ENCODE assay signal across 10 cellular contexts in the genomic region with DNA sequence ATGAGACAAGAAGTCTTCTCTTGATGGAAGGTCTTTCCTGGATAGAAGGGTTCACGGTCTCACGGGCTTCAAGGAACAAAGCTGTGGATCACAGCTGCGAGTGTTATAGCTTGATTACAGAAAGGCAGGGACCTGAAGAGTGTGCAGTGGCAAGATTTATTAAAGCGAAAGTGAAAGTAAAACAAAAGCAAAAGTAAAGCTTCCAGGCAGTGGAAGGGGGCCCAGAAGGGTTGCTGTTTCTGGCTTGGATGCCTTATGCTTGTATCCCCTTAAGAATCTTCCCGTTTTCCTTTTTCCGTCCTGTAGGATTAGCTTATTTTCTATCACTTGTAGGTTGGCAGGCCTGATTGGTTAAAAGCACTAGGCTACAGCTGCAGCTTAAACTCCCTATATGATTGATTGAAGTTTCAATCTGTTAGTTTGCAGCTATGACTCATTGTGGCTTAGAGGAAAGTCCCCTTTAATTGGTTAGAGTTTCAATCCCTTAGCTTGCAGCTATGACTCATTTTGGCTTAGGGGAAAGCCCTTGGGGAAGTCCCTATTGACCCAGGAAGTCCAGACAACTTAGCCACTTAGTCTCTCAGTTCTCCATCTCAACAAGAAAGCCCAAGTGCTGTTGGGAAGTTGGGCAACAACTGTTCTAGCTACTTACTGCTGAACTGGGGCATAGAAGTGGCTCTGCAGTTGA.
DNase-seq lines count a peak whose midpoint lies in the region; ATAC-seq, FAIRE-seq and TF ChIP-seq lines count a peak whose summit lies in the region.
"Had no signal": no experiment of that assay in that cellular context is flagged by ENCODE, and none has a peak within 500 bp of the region (broad histone marks: within the 10 kb centered on the region; RNA-seq: fewer than 3 reads in every experiment).

No MANE protein-coding gene starts in this region.

- intact Hi-C loops in kidney (cut with DNase I) = no loop called here

- no peak for FAIRE-seq in kidney (lab: Jason Lieb, UNC)

- H3K9me3 ChIP-seq in DND-41 (ENCODE audit: insufficient read depth, low read length, severe bottlenecking) (no peaks in the 10 kb centered on the region), kidney (ENCODE audit: control insufficient read depth in 1 of 2, low read length in 2 of 2) (no peaks in the 10 kb centered on the region)

- H3K4me2 ChIP-seq in DND-41 (ENCODE audit: insufficient read depth, low read length) = peak overlapping the region; percentile 59

- H3K27ac ChIP-seq in DND-41 (ENCODE audit: low read length) = peak overlapping the region; percentile 84
- H3K27ac ChIP-seq in kidney (ENCODE audit: low read depth in 2 of 2, low read length in 2 of 2) = no peak overlapping the region

- H3K79me2 ChIP-seq in DND-41 (ENCODE audit: insufficient read depth, low read length) = no peaks in the 10 kb centered on the region

- no peaks in the 10 kb centered on the region for H4K20me1 ChIP-seq in DND-41 (ENCODE audit: insufficient read depth, low read length)

- DNase-seq in DND-41 = peak; percentile 45
- DNase-seq in SKM-1 (lab: John Stamatoyannopoulos, UW; ENCODE audit: unreplicated experiment) = peak; percentile 24
- no peak for DNase-seq in kidney
- DNase-seq in retina = no peak
- DNase-seq in ecto neural progenitor cell (ENCODE audit: low spot score) = no peak
- no peak for DNase-seq in activated CD8-positive, alpha-beta memory T cell treated with anti-CD3 and anti-CD28 coated beads, Interleukin-2, amount 50 U/mL, for 48 hours
- DNase-seq: NCI-H446 treated with DMSO at 0.1 percent for 48 hours; stimulated activated naive B cell treated with anti-CD40 and anti-IgM and Interleukin-4, amounts not matched to agents 10 μg/mL and 1 μg/mL and 100 μg/mL, for 72 hours had no signal

- H3K36me3 ChIP-seq in DND-41 (ENCODE audit: insufficient read depth, low read length) (no peaks in the 10 kb centered on the region), kidney (ENCODE audit: control insufficient read depth in 1 of 2, insufficient read depth in 2 of 2, low read length in 2 of 2) (no peaks in the 10 kb centered on the region)

- peak overlapping the region; percentile 29 for H3K9ac ChIP-seq in DND-41 (ENCODE audit: low read depth, low read length)
- H3K9ac ChIP-seq in kidney (ENCODE audit: low read length in 2 of 2) = no peak overlapping the region

- no peaks in the 10 kb centered on the region for H3K27me3 ChIP-seq in DND-41 (ENCODE audit: insufficient read depth, low read length, poor library complexity)

- H3K4me3 ChIP-seq in DND-41 (ENCODE audit: low read depth in 1 of 2, low read length in 2 of 2) = peak overlapping the region in 1 of 2 experiments; percentile 51; a peak in 2 of 4 replicates
- peak overlapping the region; percentile 18 to 35 for H3K4me3 ChIP-seq in kidney (ENCODE audit: low read length in 2 of 2)

- ATAC-seq in DND-41 (ENCODE audit: insufficient read depth, low read depth) = peak; percentile 86
- peak; percentile 77 for ATAC-seq in HG02642 (IDR thresholded peaks at IDR 0.05; ENCODE audit: poor library complexity, unreplicated experiment)
- ATAC-seq in GM21576 (IDR thresholded peaks at IDR 0.05; ENCODE audit: unreplicated experiment) = no peak

- TF ChIP-seq CTCF in DND-41 (IDR thresholded peaks at IDR 0.05; ENCODE audit: borderline replicate concordance, extremely low read depth, low read length, poor library complexity, severe bottlenecking) = no peak
- TF ChIP-seq CTCF in kidney (IDR thresholded peaks at IDR 0.05; ENCODE audit: borderline replicate concordance, extremely low read depth, insufficient read depth) = no peak

- peak overlapping the region; percentile 69 for H2AFZ ChIP-seq in DND-41 (ENCODE audit: low read depth, low read length)

- H3K4me1 ChIP-seq in DND-41 (ENCODE audit: insufficient read depth, low read length) (peaks cover 38% of the 10 kb centered on the region), kidney (ENCODE audit: control insufficient read depth in 1 of 2, insufficient read depth in 1 of 2, low read depth in 1 of 2, low read length in 2 of 2) (no peaks in the 10 kb centered on the region)

Comparison
In these comparisons a context has a peak if more than half of its experiments do, and no peak if none do; other contexts are left out.
1. DNase-seq: peak in DND-41 (single experiment) and SKM-1 (single experiment); none in kidney (single experiment), retina (single experiment), ecto neural progenitor cell (single experiment) and activated CD8-positive, alpha-beta memory T cell treated with anti-CD3 and anti-CD28 coated beads, Interleukin-2, amount 50 U/mL, for 48 hours (single experiment).